In the genomic region with DNA sequence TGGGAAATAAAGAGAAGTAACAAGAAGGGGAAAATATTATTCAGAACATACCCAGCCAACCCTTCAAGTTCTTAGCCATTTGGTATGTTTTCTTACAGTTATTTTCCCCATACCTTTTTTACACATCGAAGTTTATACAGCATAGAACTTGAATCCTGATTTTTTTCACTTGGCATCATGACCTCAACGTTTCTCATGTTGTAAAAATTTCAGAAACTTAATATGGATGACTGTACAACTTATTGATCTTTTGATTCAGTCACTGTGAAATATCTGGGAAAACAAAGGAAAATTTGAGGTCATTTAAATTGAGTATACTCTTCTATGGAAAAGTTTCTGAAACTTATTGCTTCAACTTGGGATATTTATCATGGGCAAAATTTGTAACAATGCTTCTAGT, we compare ENCODE assay signal across 7 cellular contexts.
"Had no signal": no experiment of that assay in that cellular context is flagged by ENCODE, and none has a peak within 500 bp of the region (broad histone marks: within the 10 kb centered on the region; RNA-seq: fewer than 3 reads in every experiment).

No MANE protein-coding gene starts in this region.

- H3K27ac ChIP-seq: GM23248, HL-60 had no signal

- DNase-seq: GM23248, GOT3, H7, HFFc6, KG1 had no signal

- H3K9me3 ChIP-seq: HAP-1 had no signal

- H3K4me1 ChIP-seq: HAP-1 had no signal

- H3K9ac ChIP-seq: GM23248 had no signal

- H3K36me3 ChIP-seq: HAP-1 had no signal

- H3K4me3 ChIP-seq: GM23248, HAP-1 had no signal
